9 cellular contexts compared by ENCODE assay signal in the genomic region with DNA sequence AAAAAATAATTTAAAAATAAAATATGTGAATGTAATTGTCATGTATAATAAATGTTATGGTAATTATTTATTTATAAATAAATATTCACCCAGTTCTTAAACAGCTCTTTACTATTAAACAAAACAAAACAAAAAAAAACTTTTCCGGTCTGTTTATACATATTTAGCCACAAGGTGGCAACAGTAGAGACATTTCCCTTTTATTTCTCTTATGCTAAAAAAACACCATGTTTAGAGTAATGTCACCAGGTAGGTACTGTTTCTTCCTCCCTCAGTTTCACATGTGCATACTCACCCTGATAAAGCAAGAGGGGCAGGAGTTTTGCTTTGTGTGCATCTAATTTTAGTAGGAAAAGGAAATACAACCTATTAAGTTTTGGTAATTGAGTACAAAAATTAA.
A peak's percentile ranks its signal among the peaks of the same experiment; 100 is the strongest.
DNase-seq lines count a peak whose midpoint lies in the region; ATAC-seq and TF ChIP-seq lines count a peak whose summit lies in the region.
"Had no signal": no experiment of that assay in that cellular context is flagged by ENCODE, and none has a peak within 500 bp of the region (broad histone marks: within the 10 kb centered on the region; RNA-seq: fewer than 3 reads in every experiment).

No MANE protein-coding gene starts in this region.

- no peaks in the 10 kb centered on the region for H4K20me1 ChIP-seq in PC-3 (ENCODE audit: low read length)

- intact Hi-C loops in PC-3 (cut with micrococcal nuclease) = loop anchor here (1.0 to 5.0 kb wide), 2 partner anchors 194 to 769 kb away; no protein-coding TSS in a partner anchor

- DNase-seq in BJ (ENCODE audit: low read depth) (no peak), PC-3 (peak; percentile 28), fibroblast of villous mesenchyme (ENCODE audit: low read depth) (peak; percentile 26), SHP77 (lab: John Stamatoyannopoulos, UW) (no peak), midbrain (lab: John Stamatoyannopoulos, UW) (no peak)
- DNase-seq in stimulated activated CD8-positive, alpha-beta memory T cell treated with anti-CD3 and anti-CD28 coated beads, Interleukin-4, amount 100 ng/mL, for 48 hours = no peak
- DNase-seq in activated T-cell treated with anti-CD3 and anti-CD28 coated beads, Interleukin-2, amount 50 U/mL, for 48 hours = no peak

- no peak overlapping the region for H3K9ac ChIP-seq in PC-3 (ENCODE audit: low read length)

- H3F3A ChIP-seq in PC-3 (ENCODE audit: low read length, unreplicated experiment) = no peaks in the 10 kb centered on the region

- TF ChIP-seq CTCF in BJ (IDR thresholded peaks at IDR 0.05; ENCODE audit: insufficient read depth, low read depth, low read length) = peak; percentile 45
- peak; percentile 40 for TF ChIP-seq CTCF in PC-3 (conservative IDR thresholded peaks at IDR 0.05; ENCODE audit: low read depth, low read length)
- TF ChIP-seq CTCF in fibroblast of villous mesenchyme (IDR thresholded peaks at IDR 0.05; ENCODE audit: insufficient read depth, low read depth, low read length) = peak; percentile 41

- no peaks in the 10 kb centered on the region for H3K9me2 ChIP-seq in PC-3 (replicated peaks; ENCODE audit: low read length)

- no peak overlapping the region for H2AFZ ChIP-seq in PC-3 (ENCODE audit: low read length)

- no peaks in the 10 kb centered on the region for H3K4me1 ChIP-seq in PC-3 (ENCODE audit: insufficient read depth, low read length)
- H3K4me1 ChIP-seq: SJCRH30 had no signal

- H3K27ac ChIP-seq in PC-3 (ENCODE audit: low read length) = no peak overlapping the region
- H3K27ac ChIP-seq: SJCRH30 had no signal

- CTCF ChIA-PET in BJ (lab: Yijun Ruan, JAX) = interaction anchor here (0.6 to 1.8 kb wide), 10 partner anchors 10 to 1916 kb away, joined by 3 to 5 read pairs (median 3); no protein-coding TSS in a partner anchor
- CTCF ChIA-PET in PC-3 (lab: Charles Lee) = interaction anchor here (0.6 kb wide), 1 partner anchor 179 kb away, joined by 4 read pairs; no protein-coding TSS in a partner anchor

- H3K9me3 ChIP-seq in PC-3 (ENCODE audit: low read length) = no peaks in the 10 kb centered on the region
- H3K9me3 ChIP-seq: SJCRH30 had no signal

- no peak overlapping the region for H3K4me2 ChIP-seq in PC-3 (ENCODE audit: low read length)

- H3K27me3 ChIP-seq in BJ (ENCODE audit: control insufficient read depth, insufficient read depth, low read length) (no peaks in the 10 kb centered on the region), PC-3 (ENCODE audit: low read length) (no peaks in the 10 kb centered on the region)
- H3K27me3 ChIP-seq: SJCRH30 had no signal

- BruUV-seq in PC-3 (replicated peaks; lab: Mats Ljungman, UMichigan) = no TSS peak

- ATAC-seq in GM19455 (IDR thresholded peaks at IDR 0.05; ENCODE audit: unreplicated experiment) = peak; percentile 54
- ATAC-seq in PC-3 = no peak

- POLR2A ChIA-PET in BJ (lab: Charles Lee) (no interaction called here), PC-3 (lab: Charles Lee; ENCODE audit: unreplicated experiment) (no interaction called here)

- H3K36me3 ChIP-seq in BJ (ENCODE audit: control insufficient read depth, insufficient read depth, low read length) (no peaks in the 10 kb centered on the region; the same call in 1 of the 2 replicates), PC-3 (ENCODE audit: low read depth, low read length) (no peaks in the 10 kb centered on the region)
- H3K36me3 ChIP-seq: SJCRH30 had no signal

- H3K79me2 ChIP-seq in PC-3 (ENCODE audit: low read length) = no peaks in the 10 kb centered on the region

- H3K4me3 ChIP-seq in BJ (ENCODE audit: low read depth, low read length) (no peak overlapping the region), PC-3 (ENCODE audit: low read length) (no peak overlapping the region), fibroblast of villous mesenchyme (ENCODE audit: low read depth, low read length) (no peak overlapping the region)
- H3K4me3 ChIP-seq: SJCRH30 had no signal

Comparison
In these comparisons a context has a peak if more than half of its experiments do, and no peak if none do; other contexts are left out.
1. DNase-seq: peak in PC-3 (single experiment) and fibroblast of villous mesenchyme (single experiment); none in BJ (single experiment), stimulated activated CD8-positive, alpha-beta memory T cell treated with anti-CD3 and anti-CD28 coated beads, Interleukin-4, amount 100 ng/mL, for 48 hours (single experiment), SHP77 (0 of 2), activated T-cell treated with anti-CD3 and anti-CD28 coated beads, Interleukin-2, amount 50 U/mL, for 48 hours (0 of 2) and midbrain (single experiment).
2. Peak in every context shown above with its lines, with median percentiles within 50 percentile points of each other: CTCF ChIP-seq.